In the genomic region with DNA sequence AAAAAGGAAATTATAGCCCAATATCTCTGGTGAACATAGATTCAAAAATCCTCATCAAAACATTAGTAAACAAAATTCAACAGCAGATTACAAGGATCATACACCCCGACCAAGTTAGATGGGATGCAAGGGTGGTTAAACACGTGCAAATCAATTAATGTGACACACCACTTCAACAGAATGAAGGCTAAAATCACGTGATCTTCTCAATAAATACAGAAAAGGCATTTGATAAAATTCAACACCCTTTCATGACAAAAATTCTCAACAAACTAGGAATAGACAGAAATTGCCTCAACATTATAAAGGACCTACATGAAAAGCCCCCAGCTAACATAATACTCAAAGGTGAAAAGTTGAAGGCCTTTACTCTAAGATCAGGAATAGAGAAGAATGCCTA, we compare ENCODE assay signal across 35 cellular contexts.
A peak's percentile ranks its signal among the peaks of the same experiment; 100 is the strongest.
DNase-seq lines count a peak whose midpoint lies in the region; ATAC-seq, FAIRE-seq and TF ChIP-seq lines count a peak whose summit lies in the region.
"Had no signal": no experiment of that assay in that cellular context is flagged by ENCODE, and none has a peak within 500 bp of the region (broad histone marks: within the 10 kb centered on the region; RNA-seq: fewer than 3 reads in every experiment).

No MANE protein-coding gene starts in this region.

- H3K27me3 ChIP-seq in HepG2 (ENCODE audit: control insufficient read depth in 1 of 2, insufficient read depth in 2 of 2, low read length in 2 of 2) (no peaks in the 10 kb centered on the region; a peak in 1 of 5 replicates), right lobe of liver (no peaks in the 10 kb centered on the region), astrocyte (ENCODE audit: insufficient read depth, low read length) (no peaks in the 10 kb centered on the region), K562 (ENCODE audit: control insufficient read depth in 2 of 2, insufficient read depth in 2 of 2, low read length in 2 of 2) (no peaks in the 10 kb centered on the region)
- H3K27me3 ChIP-seq: BE2C; BLaER1; BLaER1 treated with 17β-estradiol and CSF1 and Interleukin-3, amounts not matched to agents 10 nM and 100 nM had no signal

- no peak for DNase-seq in HepG2 (ENCODE audit: low spot score)
- DNase-seq in right lobe of liver, result no peak
- no peak for DNase-seq in astrocyte (ENCODE audit: low read depth)
- no peak for DNase-seq in K562 (ENCODE audit: extremely low read depth in 1 of 4, low spot score in 3 of 4)
- DNase-seq in T-helper 2 cell, result no peak
- DNase-seq: 8988T; ACHN; AML-193; C1 segment of cervical spinal cord; Caco-2; Calu3; CD4-positive, alpha-beta memory T cell; CD4-positive, alpha-beta T cell; CD4-positive, CD25-positive, alpha-beta regulatory T cell; CD8-positive, alpha-beta memory T cell; CD8-positive, alpha-beta T cell; COR-L47; DMS 273 treated with DMSO at 0.1 percent for 48 hours; DMS153; DMS53; DMS79; DMS79 treated with DMSO at 0.1 percent for 48 hours; DND-41; EL had no signal

- TF ChIP-seq CTCF in HepG2 (CRISPR knock-in tag; IDR thresholded peaks at IDR 0.05) (no peak), right lobe of liver (IDR thresholded peaks at IDR 0.05) (no peak), astrocyte (IDR thresholded peaks at IDR 0.05; ENCODE audit: insufficient read depth, low read depth, low read length) (no peak), K562 (IDR thresholded peaks at IDR 0.05 in 2 of 3, conservative IDR thresholded peaks at IDR 0.05 in 1 of 3; ENCODE audit: insufficient read depth in 2 of 3, low read depth in 1 of 3, low read length in 3 of 3) (no peak)

- no peaks in the 10 kb centered on the region for H3K9me3 Mint-ChIP-seq in astrocyte (ENCODE audit: unreplicated experiment)

- H3K4me1 Mint-ChIP-seq in astrocyte (ENCODE audit: low read depth, unreplicated experiment), result no peaks in the 10 kb centered on the region
- H3K4me1 Mint-ChIP-seq: B cell; CD14-positive monocyte; CD4-positive, alpha-beta memory T cell; CD4-positive, CD25-positive, alpha-beta regulatory T cell; CD8-positive, alpha-beta memory T cell had no signal

- no peaks in the 10 kb centered on the region for H3K4me1 ChIP-seq in HepG2 (ENCODE audit: insufficient read depth, low read length)
- no peaks in the 10 kb centered on the region for H3K4me1 ChIP-seq in right lobe of liver
- H3K4me1 ChIP-seq in astrocyte (ENCODE audit: insufficient read depth, low read length), result no peaks in the 10 kb centered on the region
- no peaks in the 10 kb centered on the region for H3K4me1 ChIP-seq in K562 (replicated peaks in 1 of 2; ENCODE audit: control insufficient read depth in 2 of 2, insufficient read depth in 2 of 2, low read length in 2 of 2)
- H3K4me1 ChIP-seq: A549; BLaER1; BLaER1 treated with 17β-estradiol and CSF1 and Interleukin-3, amounts not matched to agents 10 nM and 100 nM; Caco-2 had no signal

- POLR2A ChIA-PET in HepG2 (lab: Yijun Ruan, JAX) (no interaction called here), K562 (lab: Yijun Ruan, JAX) (no interaction called here)

- TF ChIP-seq POLR2A in HepG2 (IDR thresholded peaks at IDR 0.05; ENCODE audit: insufficient read depth in 1 of 2, low read depth in 2 of 2, low read length in 2 of 2) (no peak), right lobe of liver (IDR thresholded peaks at IDR 0.05) (no peak), K562 (conservative IDR thresholded peaks at IDR 0.05) (no peak)

- intact Hi-C loops in HepG2 (cut with micrococcal nuclease; ENCODE audit: unreplicated experiment) (no loop called here), right lobe of liver (cut with DNase I) (no loop called here), K562 (cut with micrococcal nuclease) (no loop called here)

- no peaks in the 10 kb centered on the region for H3K9me1 ChIP-seq in K562 (ENCODE audit: control insufficient read depth, insufficient read depth, low read length)

- H3K27ac Mint-ChIP-seq in astrocyte (ENCODE audit: unreplicated experiment), result no peak overlapping the region
- H3K27ac Mint-ChIP-seq: B cell; CD14-positive monocyte; CD4-positive, alpha-beta memory T cell; CD4-positive, alpha-beta T cell; CD4-positive, CD25-positive, alpha-beta regulatory T cell; CD8-positive, alpha-beta memory T cell; CD8-positive, alpha-beta T cell had no signal

- no peaks in the 10 kb centered on the region for H3K9me3 ChIP-seq in HepG2 (ENCODE audit: low read length)
- H3K9me3 ChIP-seq in right lobe of liver, result no peaks in the 10 kb centered on the region
- no peaks in the 10 kb centered on the region for H3K9me3 ChIP-seq in astrocyte (ENCODE audit: insufficient read depth, low read depth, low read length)
- no peaks in the 10 kb centered on the region for H3K9me3 ChIP-seq in K562 (replicated peaks; ENCODE audit: control insufficient read depth, insufficient read depth, low read depth, low read length)
- H3K9me3 ChIP-seq: A549, BE2C, BLaER1, Caco-2 had no signal

- H4K20me1 ChIP-seq in HepG2 (ENCODE audit: insufficient read depth, low read length) (no peaks in the 10 kb centered on the region), astrocyte (ENCODE audit: insufficient read depth, low read length) (no peaks in the 10 kb centered on the region), K562 (replicated peaks; ENCODE audit: control insufficient read depth, insufficient read depth, low read length) (no peaks in the 10 kb centered on the region)
- H4K20me1 ChIP-seq: BLaER1; BLaER1 treated with 17β-estradiol and CSF1 and Interleukin-3, amounts not matched to agents 10 nM and 100 nM had no signal

- TF ChIP-seq EP300 in HepG2 (IDR thresholded peaks at IDR 0.05; ENCODE audit: low read depth in 2 of 2, low read length in 2 of 2), result no peak
- TF ChIP-seq EP300 in HepG2 (CRISPR knock-in tag; IDR thresholded peaks at IDR 0.05; ENCODE audit: borderline replicate concordance), result no peak
- TF ChIP-seq EP300 in K562 (IDR thresholded peaks at IDR 0.05; ENCODE audit: low read length), result no peak

- BruUV-seq in HepG2 (replicated peaks; lab: Mats Ljungman, UMichigan), result no TSS peak
- no TSS peak for BruUV-seq in K562 (replicated peaks; lab: Mats Ljungman, UMichigan)

- in situ Hi-C loops in HepG2 (cut with HindIII; ENCODE audit: extremely low pct_ligation_motif_present, low pct_unique_long_range_greater_than_20kb) (no loop called here), K562 (cut with MboI) (no loop called here)

- H3K36me3 ChIP-seq in HepG2 (replicated peaks in 1 of 2; ENCODE audit: control insufficient read depth in 1 of 2, insufficient read depth in 2 of 2, low read length in 2 of 2) (no peaks in the 10 kb centered on the region), right lobe of liver (no peaks in the 10 kb centered on the region), astrocyte (ENCODE audit: insufficient read depth, low read length) (no peaks in the 10 kb centered on the region), K562 (ENCODE audit: control insufficient read depth, insufficient read depth, low read length) (no peaks in the 10 kb centered on the region)
- H3K36me3 ChIP-seq: BE2C; BLaER1; BLaER1 treated with 17β-estradiol and CSF1 and Interleukin-3, amounts not matched to agents 10 nM and 100 nM had no signal

- no peaks in the 10 kb centered on the region for H3K79me2 ChIP-seq in HepG2 (ENCODE audit: insufficient read depth, low read length)
- H3K79me2 ChIP-seq in astrocyte (ENCODE audit: insufficient read depth, low read length), result no peaks in the 10 kb centered on the region
- H3K79me2 ChIP-seq in K562 (ENCODE audit: control insufficient read depth, insufficient read depth, low read length), result no peaks in the 10 kb centered on the region

- H3K9ac ChIP-seq in HepG2 (ENCODE audit: insufficient read depth, low read depth, low read length), result no peak overlapping the region
- no peak overlapping the region for H3K9ac ChIP-seq in astrocyte (ENCODE audit: low read length)
- H3K9ac ChIP-seq in K562 (ENCODE audit: insufficient read depth in 1 of 2, low read depth in 2 of 2, low read length in 2 of 2), result no peak overlapping the region
- H3K9ac ChIP-seq: BLaER1; BLaER1 treated with 17β-estradiol and CSF1 and Interleukin-3, amounts not matched to agents 10 nM and 100 nM had no signal

- H2AFZ ChIP-seq in HepG2 (ENCODE audit: low read length) (no peak overlapping the region), astrocyte (ENCODE audit: low read depth, low read length) (no peak overlapping the region), K562 (ENCODE audit: low read depth, low read length) (no peak overlapping the region)

- H3K4me3 Mint-ChIP-seq in astrocyte (ENCODE audit: unreplicated experiment), result no peak overlapping the region
- H3K4me3 Mint-ChIP-seq: B cell; CD14-positive monocyte; CD4-positive, alpha-beta memory T cell; CD4-positive, alpha-beta T cell; CD4-positive, CD25-positive, alpha-beta regulatory T cell; CD8-positive, alpha-beta memory T cell; CD8-positive, alpha-beta T cell had no signal

- FAIRE-seq in HepG2 (lab: Jason Lieb, UNC), result no peak
- FAIRE-seq in astrocyte (lab: Jason Lieb, UNC), result peak; percentile 74
- FAIRE-seq in K562 (lab: Jason Lieb, UNC), result no peak
- FAIRE-seq: A204.1, A549, D721Med had no signal

- TF ChIP-seq RAD21 in HepG2 (CRISPR knock-in tag; IDR thresholded peaks at IDR 0.05) (no peak), K562 (CRISPR knock-in tag; conservative IDR thresholded peaks at IDR 0.05 in 1 of 2, IDR thresholded peaks at IDR 0.05 in 1 of 2) (no peak)

- H3K27ac ChIP-seq in HepG2 (ENCODE audit: extremely low read length, insufficient read depth, low read length) (no peak overlapping the region), right lobe of liver (no peak overlapping the region), astrocyte (ENCODE audit: low read depth, low read length) (no peak overlapping the region), K562 (ENCODE audit: extremely low read depth, low read depth, low read length) (no peak overlapping the region)
- H3K27ac ChIP-seq: 22Rv1; A549; BLaER1; BLaER1 treated with 17β-estradiol and CSF1 and Interleukin-3, amounts not matched to agents 10 nM and 100 nM; C4-2B had no signal

- ATAC-seq in HepG2 (no peak), right lobe of liver (no peak), K562 (no peak), HG02870 (IDR thresholded peaks at IDR 0.05; ENCODE audit: unreplicated experiment) (no peak)
- ATAC-seq: A549; CD8-positive, alpha-beta T cell had no signal

- 0% methylated on average over 3 of the region's 3 CpGs for WGBS in HepG2 (ENCODE audit: low lambda C conversion rate)
- WGBS in right lobe of liver (ENCODE audit: insufficient coverage, low coverage, low lambda C conversion rate, missing lambda C conversion rate), result 58% methylated on average over 3 of the region's 3 CpGs
- WGBS in K562 (ENCODE audit: insufficient coverage, low coverage, missing lambda C conversion rate), result 3% methylated on average over 3 of the region's 3 CpGs

- CTCF ChIA-PET in HepG2 (lab: Yijun Ruan, JAX; ENCODE audit: low intra/inter-chr PET ratio, low total read pairs), result no interaction called here
- CTCF ChIA-PET in K562 (lab: Yijun Ruan, JAX; ENCODE audit: low intra/inter-chr PET ratio), result no interaction called here

- H3K4me2 ChIP-seq in HepG2 (ENCODE audit: low read depth, low read length), result no peak overlapping the region
- no peak overlapping the region for H3K4me2 ChIP-seq in astrocyte (ENCODE audit: low read length)
- no peak overlapping the region for H3K4me2 ChIP-seq in K562 (ENCODE audit: insufficient read depth, low read length)
- H3K4me2 ChIP-seq: A549; BLaER1; BLaER1 treated with 17β-estradiol and CSF1 and Interleukin-3, amounts not matched to agents 10 nM and 100 nM had no signal

- H3K36me3 Mint-ChIP-seq in astrocyte (ENCODE audit: low read depth, unreplicated experiment), result no peaks in the 10 kb centered on the region
- H3K36me3 Mint-ChIP-seq: CD14-positive monocyte; CD4-positive, alpha-beta memory T cell; CD4-positive, CD25-positive, alpha-beta regulatory T cell; CD8-positive, alpha-beta memory T cell; CD8-positive, alpha-beta T cell had no signal

- peaks cover 3% of the 10 kb centered on the region for H3K27me3 Mint-ChIP-seq in astrocyte (ENCODE audit: low read depth, unreplicated experiment)
- H3K27me3 Mint-ChIP-seq: B cell; CD4-positive, alpha-beta memory T cell; CD4-positive, alpha-beta T cell; CD4-positive, CD25-positive, alpha-beta regulatory T cell; CD8-positive, alpha-beta memory T cell had no signal

- no peak overlapping the region for H3K4me3 ChIP-seq in HepG2 (replicated peaks in 1 of 3; ENCODE audit: insufficient read depth in 1 of 3, low read depth in 2 of 3, low read length in 3 of 3)
- no peak overlapping the region for H3K4me3 ChIP-seq in right lobe of liver
- no peak overlapping the region for H3K4me3 ChIP-seq in astrocyte (ENCODE audit: insufficient read depth, low read depth, low read length)
- no peak overlapping the region for H3K4me3 ChIP-seq in K562
- H3K4me3 ChIP-seq: A549; BLaER1; BLaER1 treated with 17β-estradiol and CSF1 and Interleukin-3, amounts not matched to agents 10 nM and 100 nM had no signal
